ENCODE assay signal across 1 cellular context in genomic region chr1:206737729-206738222, GRCh38.
TF ChIP-seq lines count a peak whose summit lies in the region.

No MANE protein-coding gene starts in this region.

TF ChIP-seq in HepG2, 621 proteins besides CTCF, POLR2A, EP300 and RAD21:
- TF ChIP-seq NR3C1 (CRISPR knock-in tag; IDR thresholded peaks at IDR 0.05): no peak
- 0 out of 2 replicates have a peak, but pooled peaks have one; percentile 35 for TF ChIP-seq PAF1 (CRISPR knock-in tag; IDR thresholded peaks at IDR 0.05)
- no peak for TF ChIP-seq ZFP36L2 (CRISPR knock-in tag; IDR thresholded peaks at IDR 0.05)
- no peak for TF ChIP-seq GABPB1 (CRISPR knock-in tag; IDR thresholded peaks at IDR 0.05)
